ENCODE assay signal across 9 cellular contexts in genomic region chr16:19118938-19119431, GRCh38. TPM values are rescaled to one million over a fixed set of nuclear protein-coding genes. Genes with fewer than 3 reads are reported as not detected.
DNase-seq lines count a peak whose midpoint lies in the region; ATAC-seq, FAIRE-seq and TF ChIP-seq lines count a peak whose summit lies in the region.
"Had no signal": no experiment of that assay in that cellular context is flagged by ENCODE, and none has a peak within 500 bp of the region (broad histone marks: within the 10 kb centered on the region; RNA-seq: fewer than 3 reads in every experiment).

No MANE protein-coding gene starts in this region.

- no peaks in the 10 kb centered on the region for H3K4me1 ChIP-seq in CD8-positive, alpha-beta T cell (ENCODE audit: insufficient read depth, low read length)
- H3K4me1 ChIP-seq in kidney (ENCODE audit: control insufficient read depth in 1 of 2, insufficient read depth in 1 of 2, low read depth in 1 of 2, low read length in 2 of 2) = peaks cover 0 to 27% of the 10 kb centered on the region in 2 donors

- POLR2A ChIA-PET in CD8-positive, alpha-beta T cell (lab: Charles Lee) = no interaction called here

- H3K4me3 ChIP-seq in CD8-positive, alpha-beta T cell (ENCODE audit: low read depth, low read length) = no peak overlapping the region
- peak overlapping the region; percentile 14 to 48 for H3K4me3 ChIP-seq in kidney (ENCODE audit: low read length in 2 of 2)

- no peaks in the 10 kb centered on the region for H3K36me3 Mint-ChIP-seq in CD8-positive, alpha-beta T cell

- no peak overlapping the region for H3K9ac ChIP-seq in kidney (ENCODE audit: low read length in 2 of 2)

- no peaks in the 10 kb centered on the region for H3K9me3 ChIP-seq in CD8-positive, alpha-beta T cell (ENCODE audit: low read length)
- H3K9me3 ChIP-seq in kidney (ENCODE audit: control insufficient read depth in 1 of 2, low read length in 2 of 2) = no peaks in the 10 kb centered on the region

- H3K4me3 Mint-ChIP-seq in CD8-positive, alpha-beta T cell = peak overlapping the region; percentile 36

- no peak overlapping the region for H3K27ac ChIP-seq in CD8-positive, alpha-beta T cell (ENCODE audit: low read depth, low read length)
- peak overlapping the region; percentile 43 to 84 for H3K27ac ChIP-seq in kidney (ENCODE audit: low read depth in 2 of 2, low read length in 2 of 2)

- no peaks in the 10 kb centered on the region for H3K27me3 ChIP-seq in CD8-positive, alpha-beta T cell (ENCODE audit: insufficient read depth, low read length)

- CTCF ChIA-PET in CD8-positive, alpha-beta T cell (lab: Charles Lee) = no interaction called here

- TF ChIP-seq CTCF in CD8-positive, alpha-beta T cell (IDR thresholded peaks at IDR 0.05) = no peak
- TF ChIP-seq CTCF in kidney (IDR thresholded peaks at IDR 0.05; ENCODE audit: borderline replicate concordance, extremely low read depth, insufficient read depth) = no peak

- no peaks in the 10 kb centered on the region for H3K9me3 Mint-ChIP-seq in CD8-positive, alpha-beta T cell

- ATAC-seq in CD8-positive, alpha-beta T cell = no peak
- ATAC-seq in HG02840 (IDR thresholded peaks at IDR 0.05; ENCODE audit: low FRiP score, unreplicated experiment) (no peak), HG03045 (IDR thresholded peaks at IDR 0.05; ENCODE audit: unreplicated experiment) (no peak), HG03108 (IDR thresholded peaks at IDR 0.05; ENCODE audit: unreplicated experiment) (no peak)

- no peak for DNase-seq in CD8-positive, alpha-beta T cell
- DNase-seq in NCI-H226 (peak; percentile 89), amniotic epithelial cell (ENCODE audit: low read depth) (peak; percentile 97), kidney (no peak)
- DNase-seq in stimulated activated CD8-positive, alpha-beta memory T cell treated with anti-CD3 and anti-CD28 coated beads, Interleukin-15, amount 100 ng/mL, for 48 hours (ENCODE audit: low read depth in 2 of 2) = peak; percentile 43 to 49

- FAIRE-seq in kidney (lab: Jason Lieb, UNC) = no peak
- FAIRE-seq: islet of Langerhans had no signal

- H3K27me3 Mint-ChIP-seq in CD8-positive, alpha-beta T cell (ENCODE audit: low read depth) = peaks cover 15% of the 10 kb centered on the region

- no peaks in the 10 kb centered on the region for H3K36me3 ChIP-seq in CD8-positive, alpha-beta T cell (ENCODE audit: insufficient read depth, low read length)
- peaks cover 0 to 14% of the 10 kb centered on the region in 2 donors for H3K36me3 ChIP-seq in kidney (ENCODE audit: control insufficient read depth in 1 of 2, insufficient read depth in 2 of 2, low read length in 2 of 2)

- H3K4me1 Mint-ChIP-seq in CD8-positive, alpha-beta T cell (ENCODE audit: low read depth) = peaks cover 8% of the 10 kb centered on the region

- H3K27ac Mint-ChIP-seq in CD8-positive, alpha-beta T cell = no peak overlapping the region

- intact Hi-C loops in CD8-positive, alpha-beta T cell (cut with DNase I, micrococcal nuclease) = no loop called here
- intact Hi-C loops in kidney (cut with DNase I) = no loop called here

RNA-seq across cellular contexts. Expression of gene ITPRIPL2, which starts 5.2 kb away (rescaled TPM):
- total RNA-seq in CD8-positive, alpha-beta T cell = under 1 TPM; 0.22 to 0.35 TPM
- 48.1 TPM for total RNA-seq in kidney
- polyA plus RNA-seq in kidney (ENCODE audit: insufficient read depth, low read depth, low replicate concordance) = 6.7 TPM

RNA-seq across cellular contexts. Expression of gene SYT17, which starts 49.1 kb away (rescaled TPM):
- not detected for total RNA-seq in CD8-positive, alpha-beta T cell
- total RNA-seq in kidney = 5.8 TPM
- polyA plus RNA-seq in kidney (ENCODE audit: insufficient read depth, low read depth, low replicate concordance) = 8.8 TPM

RNA-seq across cellular contexts. Expression of gene COQ7, which starts 51.6 kb away (rescaled TPM):
- total RNA-seq in CD8-positive, alpha-beta T cell = 10 to 100 TPM; 10.9 to 11.7 TPM
- 32.5 TPM for total RNA-seq in kidney
- polyA plus RNA-seq in kidney (ENCODE audit: insufficient read depth, low read depth, low replicate concordance) = 18.8 TPM

Comparison
In these comparisons a context has a peak if more than half of its experiments do, and no peak if none do; other contexts are left out.
1. DNase-seq: peak in NCI-H226 (single experiment), amniotic epithelial cell (single experiment) and stimulated activated CD8-positive, alpha-beta memory T cell treated with anti-CD3 and anti-CD28 coated beads, Interleukin-15, amount 100 ng/mL, for 48 hours (2 of 2); none in CD8-positive, alpha-beta T cell (0 of 7) and kidney (single experiment).
2. RNA of gene ITPRIPL2, which starts 5.2 kb away (total RNA-seq): 48.1 TPM in kidney (single experiment); 0.22 to 0.35 TPM in CD8-positive, alpha-beta T cell; every median in the first group is over 10 times any median in the second.